In the genomic region with DNA sequence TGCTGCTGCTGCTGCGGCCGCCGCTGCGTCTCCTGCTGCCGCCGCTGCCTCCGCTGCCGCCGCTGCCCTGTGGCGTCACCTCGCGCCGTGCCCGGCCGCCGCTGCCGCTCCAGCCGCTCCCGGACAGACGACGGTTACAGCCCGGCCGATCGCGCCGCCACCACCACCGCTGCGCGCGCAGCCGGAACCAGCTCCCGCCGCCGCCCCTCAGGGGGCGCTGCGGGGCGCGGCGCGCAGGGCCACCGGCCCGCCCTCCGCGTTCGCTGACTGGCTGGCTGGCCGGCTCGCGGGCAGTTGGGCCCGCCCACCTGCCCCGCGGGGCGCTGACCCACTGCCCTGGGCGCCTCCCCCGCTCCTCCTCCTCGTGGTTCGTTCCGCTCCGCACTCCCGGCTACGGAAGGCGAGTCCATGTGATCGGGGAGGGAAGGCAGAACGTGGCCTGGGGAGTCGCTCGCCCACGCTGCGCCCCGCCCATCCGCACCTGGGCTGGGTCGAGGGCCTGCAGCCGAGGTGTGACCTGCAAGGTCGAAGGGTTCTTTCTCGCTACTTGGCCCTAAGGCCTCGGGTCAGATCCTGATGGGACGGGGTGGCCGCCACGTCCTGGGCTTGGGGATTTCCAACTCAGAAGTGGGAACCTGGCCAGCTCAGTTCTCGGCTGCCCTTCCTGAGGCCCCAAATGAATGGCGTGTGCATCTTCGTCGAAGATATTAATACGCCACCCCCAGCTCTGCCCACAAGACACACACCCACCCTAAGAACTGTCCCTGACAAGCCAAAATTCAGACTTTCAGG, we compare ENCODE assay signal across 8 cellular contexts. TPM values are rescaled to one million over a fixed set of nuclear protein-coding genes. Genes with fewer than 3 reads are reported as not detected.
DNase-seq lines count a peak whose midpoint lies in the region; ATAC-seq and TF ChIP-seq lines count a peak whose summit lies in the region.

TSS of gene PTP4A2 (minus strand) at position 185 of the 792 bp plus-strand sequence. CDS start 19,303 bp downstream, outside the sequence.

- H3K79me2 ChIP-seq in OCI-LY1 (ENCODE audit: insufficient read depth, low read length): peaks cover 42% of the 10 kb centered on the region

- H3K9ac ChIP-seq in HUES64 (ENCODE audit: low read depth, low read length) (peak within 1 kb of the TSS; percentile 76), OCI-LY1 (ENCODE audit: low read length) (peak within 1 kb of the TSS; percentile 83)

- 7% methylated on average over 82 of the region's 82 CpGs for WGBS in HUES64

- peak within 1 kb of the TSS; percentile 68; the same call in 1 of the 2 replicates for H3K27ac ChIP-seq in HUES64 (ENCODE audit: low read depth, low read length)
- H3K27ac ChIP-seq in OCI-LY1 (ENCODE audit: low read depth, low read length, poor library complexity, severe bottlenecking): peak within 1 kb of the TSS; percentile 88

- no peak for TF ChIP-seq CTCF in OCI-LY1 (IDR thresholded peaks at IDR 0.05; ENCODE audit: low read length)
- TF ChIP-seq CTCF in epithelial cell of esophagus (IDR thresholded peaks at IDR 0.05; ENCODE audit: insufficient read depth, low read depth, low read length, missing control alignments): peak; percentile 20

- H3K4me3 ChIP-seq in HUES64 (ENCODE audit: low read length): peak within 1 kb of the TSS; percentile 82
- peak within 1 kb of the TSS; percentile 95 for H3K4me3 ChIP-seq in OCI-LY1 (ENCODE audit: low read depth, low read length, poor library complexity, severe bottlenecking)
- peak within 1 kb of the TSS; percentile 86 for H3K4me3 ChIP-seq in epithelial cell of esophagus (ENCODE audit: low read length)
- peak within 1 kb of the TSS; percentile 94 for H3K4me3 ChIP-seq in mononuclear cell (ENCODE audit: low read length)

- no peak within 1 kb of the TSS for H2AFZ ChIP-seq in OCI-LY1 (ENCODE audit: low read length)

- H3K9me3 ChIP-seq in HUES64 (ENCODE audit: insufficient read depth, low read depth, low read length): no peaks in the 10 kb centered on the region
- H3K9me3 ChIP-seq in OCI-LY1 (ENCODE audit: low read length): no peaks in the 10 kb centered on the region
- H3K9me3 ChIP-seq in mononuclear cell (ENCODE audit: low read depth, low read length): no peaks in the 10 kb centered on the region

- peak within 1 kb of the TSS; percentile 76 for H3K4me2 ChIP-seq in OCI-LY1 (ENCODE audit: low read length)

- H3K36me3 ChIP-seq in HUES64 (ENCODE audit: insufficient read depth, low read length) (no peaks in the 10 kb centered on the region), OCI-LY1 (ENCODE audit: insufficient read depth, low read length) (no peaks in the 10 kb centered on the region)

- peak; percentile 63 for DNase-seq in DMS114 treated with DMSO at 0.1 percent for 48 hours (lab: John Stamatoyannopoulos, UW; ENCODE audit: unreplicated experiment)
- DNase-seq in activated T-cell treated with anti-CD3 and anti-CD28 coated beads for 4 hours: peak; percentile 70
- DNase-seq in epithelial cell of esophagus (ENCODE audit: low read depth): peak; percentile 92
- peak; percentile 60 to 66 for DNase-seq in stimulated activated CD8-positive, alpha-beta memory T cell treated with anti-CD3 and anti-CD28 coated beads, Interleukin-4, amount 100 ng/mL, for 1 hour (ENCODE audit: low read depth in 2 of 2, low spot score in 1 of 2)

- no peaks in the 10 kb centered on the region for H3K9me2 ChIP-seq in OCI-LY1 (ENCODE audit: low read depth, low read length)

- H3K27me3 ChIP-seq in HUES64 (ENCODE audit: insufficient read depth, low read length) (no peaks in the 10 kb centered on the region), OCI-LY1 (ENCODE audit: insufficient read depth, low read length) (no peaks in the 10 kb centered on the region), mononuclear cell (ENCODE audit: insufficient read depth, low read length) (no peaks in the 10 kb centered on the region)

- H3K4me1 ChIP-seq in HUES64 (ENCODE audit: insufficient read depth, low read length) (peaks cover 41% of the 10 kb centered on the region), OCI-LY1 (ENCODE audit: insufficient read depth, low read length, severe bottlenecking) (peaks cover 67% of the 10 kb centered on the region), mononuclear cell (ENCODE audit: insufficient read depth, low read length) (peaks cover 85% of the 10 kb centered on the region)

- H3F3A ChIP-seq in OCI-LY1 (ENCODE audit: insufficient read depth, low read length): peaks cover 3% of the 10 kb centered on the region

- peak; percentile 72 for ATAC-seq in GM21423 (IDR thresholded peaks at IDR 0.05; ENCODE audit: unreplicated experiment)

- H4K20me1 ChIP-seq in OCI-LY1 (ENCODE audit: insufficient read depth, low read length): no peaks in the 10 kb centered on the region

RNA-seq across cellular contexts. Expression of gene PTP4A2, which starts in this region (rescaled TPM):
- 155 TPM for polyA plus RNA-seq in HUES64 (2013, experiment 1 of 2)
- polyA plus RNA-seq in HUES64 (2013, experiment 2 of 2): 148 TPM
- total RNA-seq in mononuclear cell: 729 TPM

Comparison
In these comparisons a context has a peak if more than half of its experiments do, and no peak if none do; other contexts are left out.
1. Peak in every context shown above with its lines: DNase-seq, ATAC-seq, H3K4me3 ChIP-seq and H3K27ac ChIP-seq.